In the genomic region with DNA sequence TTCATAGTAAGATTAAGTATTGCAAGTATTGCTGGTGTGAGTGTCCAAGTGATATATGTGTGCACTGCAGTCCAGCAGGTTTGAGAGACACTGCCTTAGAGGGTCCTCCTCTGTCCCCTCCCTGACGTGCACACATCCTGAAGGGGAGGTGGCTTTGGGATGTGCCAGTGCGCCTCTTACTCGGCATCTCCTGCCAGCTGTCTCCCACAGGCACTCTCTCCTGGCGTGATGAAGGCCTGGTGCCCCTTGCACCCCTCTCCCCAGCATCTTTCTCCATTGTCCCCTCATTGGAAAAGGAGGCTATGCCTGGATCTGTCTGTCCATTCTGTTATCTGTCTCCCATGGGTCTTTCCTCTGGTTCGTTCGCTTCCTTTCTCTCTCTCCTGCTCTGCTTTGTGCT, we compare ENCODE assay signal across 27 cellular contexts. TPM values are rescaled to one million over a fixed set of nuclear protein-coding genes. Genes with fewer than 3 reads are reported as not detected.
DNase-seq lines count a peak whose midpoint lies in the region; ATAC-seq and TF ChIP-seq lines count a peak whose summit lies in the region.
"Had no signal": no experiment of that assay in that cellular context is flagged by ENCODE, and none has a peak within 500 bp of the region (broad histone marks: within the 10 kb centered on the region; RNA-seq: fewer than 3 reads in every experiment).

No MANE protein-coding gene starts in this region.

- ATAC-seq in GM18907 (IDR thresholded peaks at IDR 0.05; ENCODE audit: unreplicated experiment) = no peak
- no peak for ATAC-seq in HG03565 (IDR thresholded peaks at IDR 0.05; ENCODE audit: unreplicated experiment)
- ATAC-seq: activated CD4-positive, alpha-beta T cell treated with anti-CD3 and anti-CD28 coated beads for 36 hours; body of pancreas; gastroesophageal sphincter; GM12878; SK-N-SH treated with all-trans-retinoic acid at 6 μM for 48 hours; stimulated activated naive CD8-positive, alpha-beta T cell treated with anti-CD3 and anti-CD28 coated beads, Interleukin-15, Interleukin-2, amounts not matched to agents 100 U/mL and 50 U/mL, for 24 hours had no signal

- H3K27ac ChIP-seq in dorsolateral prefrontal cortex (peak overlapping the region; percentile 28 to 100 (median 90)), substantia nigra (ENCODE audit: low read depth, low read length, poor library complexity, severe bottlenecking) (peak overlapping the region; percentile 100)
- H3K27ac ChIP-seq: esophagus squamous epithelium, right atrium auricular region, tibial nerve had no signal

- peak overlapping the region; percentile 69 for H3K27ac Mint-ChIP-seq in activated naive CD8-positive, alpha-beta T cell
- H3K27ac Mint-ChIP-seq in activated naive CD8-positive, alpha-beta T cell treated with anti-CD3 and anti-CD28 coated beads for 36 hours = no peak overlapping the region
- H3K27ac Mint-ChIP-seq in IgD-negative memory B cell = peak overlapping the region; percentile 16 to 95 (median 74)
- H3K27ac Mint-ChIP-seq: activated CD4-positive, alpha-beta T cell treated with anti-CD3 and anti-CD28 coated beads for 36 hours had no signal

- H3K36me3 Mint-ChIP-seq in activated naive CD8-positive, alpha-beta T cell = peaks cover 3% of the 10 kb centered on the region
- peaks cover 23% of the 10 kb centered on the region for H3K36me3 Mint-ChIP-seq in activated naive CD8-positive, alpha-beta T cell treated with anti-CD3 and anti-CD28 coated beads for 36 hours
- H3K36me3 Mint-ChIP-seq in IgD-negative memory B cell = peaks cover 4% of the 10 kb centered on the region

- H3K27me3 Mint-ChIP-seq in activated naive CD8-positive, alpha-beta T cell = no peaks in the 10 kb centered on the region
- no peaks in the 10 kb centered on the region for H3K27me3 Mint-ChIP-seq in activated naive CD8-positive, alpha-beta T cell treated with anti-CD3 and anti-CD28 coated beads for 36 hours
- no peaks in the 10 kb centered on the region for H3K27me3 Mint-ChIP-seq in IgD-negative memory B cell
- H3K27me3 Mint-ChIP-seq: activated CD4-positive, alpha-beta T cell treated with anti-CD3 and anti-CD28 coated beads for 36 hours had no signal

- H3K4me3 ChIP-seq in dorsolateral prefrontal cortex = no peak overlapping the region
- H3K4me3 ChIP-seq: body of pancreas, esophagus squamous epithelium, gastroesophageal sphincter, GM12878, lung, right atrium auricular region, tibial nerve had no signal

- intact Hi-C loops in dorsolateral prefrontal cortex (cut with DNase I) = no loop called here

- DNase-seq in activated naive CD8-positive, alpha-beta T cell treated with anti-CD3 and anti-CD28 coated beads for 36 hours = no peak
- DNase-seq in dorsolateral prefrontal cortex (peak in 3 of 10 donors; percentile 2 to 35 (median 33)), substantia nigra (lab: John Stamatoyannopoulos, UW) (no peak)
- DNase-seq: activated CD4-positive, alpha-beta T cell treated with anti-CD3 and anti-CD28 coated beads for 36 hours; activated CD8-positive, alpha-beta memory T cell treated with anti-CD3 and anti-CD28 coated beads, Interleukin-2, amount 50 U/mL, for 48 hours; COR-L47; DND-41; esophagus squamous epithelium; hypothalamus; islet precursor cell; Kasumi-1; NCI-H1048; NCI-H187 treated with DMSO at 0.1 percent for 48 hours; RPMI8226; stimulated activated CD4-positive, alpha-beta T cell treated with anti-CD3 and anti-CD28 coated beads, Interleukin-4, amount 100 ng/mL, for 24 hours; stimulated activated naive CD8-positive, alpha-beta T cell treated with anti-CD3 and anti-CD28 coated beads, Interleukin-15, Interleukin-2, amounts not matched to agents 100 U/mL and 50 U/mL, for 24 hours had no signal

- H3K9me3 Mint-ChIP-seq in activated naive CD8-positive, alpha-beta T cell (ENCODE audit: low read depth) = no peaks in the 10 kb centered on the region
- H3K9me3 Mint-ChIP-seq in activated naive CD8-positive, alpha-beta T cell treated with anti-CD3 and anti-CD28 coated beads for 36 hours = no peaks in the 10 kb centered on the region
- no peaks in the 10 kb centered on the region for H3K9me3 Mint-ChIP-seq in IgD-negative memory B cell

- peaks cover 18% of the 10 kb centered on the region for H3K4me1 Mint-ChIP-seq in activated naive CD8-positive, alpha-beta T cell (ENCODE audit: low read depth)
- peaks cover 22% of the 10 kb centered on the region for H3K4me1 Mint-ChIP-seq in activated naive CD8-positive, alpha-beta T cell treated with anti-CD3 and anti-CD28 coated beads for 36 hours
- peaks cover 4 to 22% (median 12%) of the 10 kb centered on the region in 3 donors for H3K4me1 Mint-ChIP-seq in IgD-negative memory B cell

- no peak overlapping the region for H3K4me3 Mint-ChIP-seq in activated naive CD8-positive, alpha-beta T cell
- H3K4me3 Mint-ChIP-seq in activated naive CD8-positive, alpha-beta T cell treated with anti-CD3 and anti-CD28 coated beads for 36 hours = no peak overlapping the region
- peak overlapping the region in 2 of 4 donors; percentile 62 to 63 for H3K4me3 Mint-ChIP-seq in IgD-negative memory B cell
- H3K4me3 Mint-ChIP-seq: activated CD4-positive, alpha-beta T cell treated with anti-CD3 and anti-CD28 coated beads for 36 hours had no signal

- H3K27me3 ChIP-seq in dorsolateral prefrontal cortex = no peaks in the 10 kb centered on the region
- H3K27me3 ChIP-seq: body of pancreas, esophagus squamous epithelium, gastroesophageal sphincter, right atrium auricular region, tibial nerve had no signal

- no peak for TF ChIP-seq CTCF in dorsolateral prefrontal cortex (IDR thresholded peaks at IDR 0.05 in 54 of 56, conservative IDR thresholded peaks at IDR 0.05 in 2 of 56; ENCODE audit: low read depth in 1 of 56, partially characterized antibody in 56 of 56)

RNA-seq across cellular contexts. Expression of gene GTPBP1, which starts 24.2 kb away (rescaled TPM):
- 10 to 100 TPM; 82.4 TPM for total RNA-seq in activated naive CD8-positive, alpha-beta T cell treated with anti-CD3 and anti-CD28 coated beads for 36 hours
- polyA plus RNA-seq in IgD-negative memory B cell = 46.7 TPM
- total RNA-seq in dorsolateral prefrontal cortex = 10 to 100 TPM; 30.5 to 76.8 (median 48.2) TPM

RNA-seq across cellular contexts. Expression of gene SUN2, which starts 25.9 kb away (rescaled TPM):
- 10 to 100 TPM; 72.3 to 74.2 TPM for total RNA-seq in activated naive CD8-positive, alpha-beta T cell treated with anti-CD3 and anti-CD28 coated beads for 36 hours
- 206 TPM for polyA plus RNA-seq in IgD-negative memory B cell
- 100 to 1,000 TPM; 122 to 627 (median 268) TPM for total RNA-seq in dorsolateral prefrontal cortex

RNA-seq across cellular contexts. Expression of gene JOSD1, which starts 29.2 kb away (rescaled TPM):
- 10 to 100 TPM; 79.4 to 83.7 TPM for total RNA-seq in activated naive CD8-positive, alpha-beta T cell treated with anti-CD3 and anti-CD28 coated beads for 36 hours
- polyA plus RNA-seq in IgD-negative memory B cell = 5.4 TPM
- 10 to 100 TPM; 41.2 to 87.6 (median 55.2) TPM for total RNA-seq in dorsolateral prefrontal cortex

RNA-seq across cellular contexts. Expression of gene TOMM22, which starts 48.2 kb away (rescaled TPM):
- 100 to 1,000 TPM; 193 to 211 TPM for total RNA-seq in activated naive CD8-positive, alpha-beta T cell treated with anti-CD3 and anti-CD28 coated beads for 36 hours
- polyA plus RNA-seq in IgD-negative memory B cell = 67.0 TPM
- total RNA-seq in dorsolateral prefrontal cortex = 10 to 100 TPM; 26.7 to 64.2 (median 47.2) TPM
